ENCODE assay signal across 29 cellular contexts in genomic region chr2:153967248-153967973, GRCh38.
"Had no signal": no experiment of that assay in that cellular context is flagged by ENCODE, and none has a peak within 500 bp of the region (broad histone marks: within the 10 kb centered on the region; RNA-seq: fewer than 3 reads in every experiment).

No MANE protein-coding gene starts in this region.

- H3K4me3 ChIP-seq: adrenal gland, body of pancreas, heart left ventricle, ovary, right lobe of liver, testis, transverse colon had no signal

- H3K4me1 ChIP-seq: adrenal gland, body of pancreas, heart left ventricle, right lobe of liver, testis, transverse colon had no signal

- H3K4me1 Mint-ChIP-seq: activated naive CD8-positive, alpha-beta T cell treated with anti-CD3 and anti-CD28 coated beads for 36 hours; naive B cell; nephron progenitor cell had no signal

- ATAC-seq: body of pancreas; effector memory CD8-positive, alpha-beta T cell; esophagus mucosa; heart left ventricle; left cardiac atrium; left ventricle myocardium superior had no signal

- H3K9me3 ChIP-seq: adrenal gland, body of pancreas, ovary, right lobe of liver, testis, transverse colon had no signal

- H3K36me3 Mint-ChIP-seq: activated CD4-positive, alpha-beta memory T cell treated with anti-CD3 and anti-CD28 coated beads for 36 hours; activated naive CD8-positive, alpha-beta T cell treated with anti-CD3 and anti-CD28 coated beads for 36 hours; naive B cell had no signal

- H3K4me3 Mint-ChIP-seq: activated CD4-positive, alpha-beta memory T cell treated with anti-CD3 and anti-CD28 coated beads for 36 hours; activated naive CD4-positive, alpha-beta T cell treated with anti-CD3 and anti-CD28 coated beads for 36 hours; activated naive CD8-positive, alpha-beta T cell treated with anti-CD3 and anti-CD28 coated beads for 36 hours; activated T-helper 1 cell treated with anti-CD3 and anti-CD28 coated beads, Interleukin-12 subunit alpha, Interleukin-12 subunit beta, Interleukin-2, Interleukin-4 antibody, amounts not matched to agents 30 ng/mL and 10 ng/mL and 1 ng/mL, durations not matched to agents 14 hours and 24 hours and 36 hours; effector memory CD8-positive, alpha-beta T cell; mesothelial cell of epicardium; naive B cell; nephron progenitor cell; T-helper 2 cell treated with Interferon-gamma antibody and Interleukin-4, amounts not matched to agents 5 μg/mL and 100 μg/mL, for 36 hours had no signal

- H3K27me3 Mint-ChIP-seq: activated CD4-positive, alpha-beta memory T cell treated with anti-CD3 and anti-CD28 coated beads for 36 hours; activated naive CD8-positive, alpha-beta T cell treated with anti-CD3 and anti-CD28 coated beads for 36 hours; effector memory CD8-positive, alpha-beta T cell; naive B cell; progenitor cell of endocrine pancreas had no signal

- DNase-seq: activated CD4-positive, alpha-beta memory T cell treated with anti-CD3 and anti-CD28 coated beads for 36 hours; activated CD4-positive, alpha-beta T cell treated with anti-CD3 and anti-CD28 coated beads for 48 hours; activated CD8-positive, alpha-beta memory T cell treated with anti-CD3 and anti-CD28 coated beads, Interleukin-2, amount 50 U/mL, for 4 hours; activated effector memory CD4-positive, alpha-beta T cell treated with anti-CD3 and anti-CD28 coated beads, Interleukin-2, amount 50 U/mL, for 16 hours; activated naive CD4-positive, alpha-beta T cell treated with anti-CD3 and anti-CD28 coated beads for 36 hours; activated naive CD8-positive, alpha-beta T cell treated with anti-CD3 and anti-CD28 coated beads for 36 hours; activated T-cell treated with anti-CD3 and anti-CD28 coated beads, Interleukin-2, amount 50 U/mL, for 1 hour; adrenal gland; aorta; body of pancreas; cortex of kidney; effector memory CD8-positive, alpha-beta T cell; foreskin fibroblast; heart left ventricle; left cardiac atrium; left ventricle myocardium superior; naive B cell; nephron progenitor cell; ovary; right lobe of liver; stimulated activated CD4-positive, alpha-beta T cell treated with anti-CD3 and anti-CD28 coated beads, Interleukin-2, amount 100 ng/mL, for 48 hours; stimulated activated naive CD4-positive, alpha-beta T cell treated with Interleukin-2 at 50 U/mL for 16 hours; testis; transverse colon had no signal

- H3K27me3 ChIP-seq: adrenal gland, body of pancreas, heart left ventricle, ovary, right lobe of liver, testis, transverse colon had no signal

- H3K36me3 ChIP-seq: adrenal gland, heart left ventricle, ovary, right lobe of liver, transverse colon had no signal

- H3K9me3 Mint-ChIP-seq: activated T-helper 1 cell treated with anti-CD3 and anti-CD28 coated beads, Interleukin-12 subunit alpha, Interleukin-12 subunit beta, Interleukin-2, Interleukin-4 antibody, amounts not matched to agents 30 ng/mL and 10 ng/mL and 1 ng/mL, durations not matched to agents 14 hours and 24 hours and 36 hours had no signal

- H3K27ac ChIP-seq: adrenal gland, body of pancreas, heart left ventricle, ovary, right lobe of liver, testis, transverse colon had no signal

- H3K27ac Mint-ChIP-seq: activated CD4-positive, alpha-beta memory T cell treated with anti-CD3 and anti-CD28 coated beads for 36 hours; activated naive CD4-positive, alpha-beta T cell treated with anti-CD3 and anti-CD28 coated beads for 36 hours; activated naive CD8-positive, alpha-beta T cell treated with anti-CD3 and anti-CD28 coated beads for 36 hours; activated T-helper 1 cell treated with anti-CD3 and anti-CD28 coated beads, Interleukin-12 subunit alpha, Interleukin-12 subunit beta, Interleukin-2, Interleukin-4 antibody, amounts not matched to agents 30 ng/mL and 10 ng/mL and 1 ng/mL, durations not matched to agents 14 hours and 24 hours and 36 hours; effector memory CD8-positive, alpha-beta T cell; mesothelial cell of epicardium; naive B cell; nephron progenitor cell; progenitor cell of endocrine pancreas; T-helper 2 cell treated with Interferon-gamma antibody and Interleukin-4, amounts not matched to agents 5 μg/mL and 100 μg/mL, for 36 hours had no signal
